6 cellular contexts compared by ENCODE assay signal in genomic region chr10:103047381-103047780, GRCh38.
"Had no signal": no experiment of that assay in that cellular context is flagged by ENCODE, and none has a peak within 500 bp of the region (broad histone marks: within the 10 kb centered on the region; RNA-seq: fewer than 3 reads in every experiment).

No MANE protein-coding gene starts in this region.

- H3K9me3 ChIP-seq: HAP-1 had no signal

- H3K27ac ChIP-seq: GM23248 had no signal

- H3K36me3 ChIP-seq: HAP-1 had no signal

- DNase-seq: GM23248, GOT3, H7, KBM-7 had no signal

- H3K9ac ChIP-seq: GM23248 had no signal

- H3K4me3 ChIP-seq: GM23248, HAP-1 had no signal

- H2AFZ ChIP-seq: GM23248 had no signal

- ATAC-seq: HCT116 had no signal
